In the genomic region with DNA sequence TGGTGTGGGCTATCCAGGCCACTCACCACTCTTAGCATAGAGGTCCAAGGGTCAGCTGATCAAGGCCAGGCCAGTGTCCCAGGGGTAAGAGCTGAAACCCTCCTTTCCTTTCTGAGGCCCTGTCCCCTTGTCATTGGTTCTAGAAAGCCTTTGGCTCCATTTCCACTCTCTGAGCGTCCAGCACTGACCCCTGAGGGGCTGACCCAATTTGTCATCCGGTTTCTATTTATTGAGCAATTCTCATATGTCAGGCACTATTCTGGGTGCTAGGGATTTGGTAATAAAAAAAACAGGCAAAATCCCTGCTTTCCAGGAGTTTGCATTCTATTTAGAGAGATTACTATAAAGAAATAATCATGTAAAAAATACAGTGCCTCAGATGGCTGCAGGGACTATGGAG, we compare ENCODE assay signal across 31 cellular contexts. TPM values are rescaled to one million over a fixed set of nuclear protein-coding genes. Genes with fewer than 3 reads are reported as not detected.
"Had no signal": no experiment of that assay in that cellular context is flagged by ENCODE, and none has a peak within 500 bp of the region (broad histone marks: within the 10 kb centered on the region; RNA-seq: fewer than 3 reads in every experiment).

No MANE protein-coding gene starts in this region.

- H3K27me3 Mint-ChIP-seq: stimulated activated naive CD8-positive, alpha-beta T cell treated with anti-CD3 and anti-CD28 coated beads, Interleukin-15, Interleukin-2, amounts not matched to agents 100 ng/mL and 50 ng/mL, for 24 hours had no signal

- H3K4me3 Mint-ChIP-seq: dendritic cell treated with granulocyte-macrophage colony-stimulating factor and Interleukin-4, amounts not matched to agents 40 ng/mL and 50 ng/mL, for 4 days; effector memory CD8-positive, alpha-beta T cell; immature natural killer cell; naive thymus-derived CD8-positive, alpha-beta T cell; stimulated activated memory B cell treated with anti-CD40 and anti-IgM and Interleukin-4, amounts not matched to agents 10 μg/mL and 1 μg/mL and 100 μg/mL, for 72 hours; stimulated activated naive CD8-positive, alpha-beta T cell treated with anti-CD3 and anti-CD28 coated beads, Interleukin-15, Interleukin-2, amounts not matched to agents 100 ng/mL and 50 ng/mL, for 24 hours had no signal

- H3K36me3 ChIP-seq: esophagus muscularis mucosa, gastrocnemius medialis, pancreas, prostate gland, spleen, thoracic aorta, transverse colon had no signal

- H3K4me1 Mint-ChIP-seq: stimulated activated memory B cell treated with anti-CD40 and anti-IgM and Interleukin-4, amounts not matched to agents 10 μg/mL and 1 μg/mL and 100 μg/mL, for 72 hours had no signal

- H3K27ac Mint-ChIP-seq: dendritic cell treated with granulocyte-macrophage colony-stimulating factor and Interleukin-4, amounts not matched to agents 40 ng/mL and 50 ng/mL, for 4 days; effector memory CD8-positive, alpha-beta T cell; stimulated activated memory B cell treated with anti-CD40 and anti-IgM and Interleukin-4, amounts not matched to agents 10 μg/mL and 1 μg/mL and 100 μg/mL, for 72 hours; stimulated activated naive CD8-positive, alpha-beta T cell treated with anti-CD3 and anti-CD28 coated beads, Interleukin-15, Interleukin-2, amounts not matched to agents 100 ng/mL and 50 ng/mL, for 24 hours had no signal

- ATAC-seq: effector memory CD8-positive, alpha-beta T cell; left colon; mucosa of descending colon; naive thymus-derived CD8-positive, alpha-beta T cell; sciatic nerve; stimulated activated memory B cell treated with anti-CD40 and anti-IgM and Interleukin-4, amounts not matched to agents 10 μg/mL and 1 μg/mL and 100 μg/mL, for 72 hours had no signal

- DNase-seq: cerebellar nuclear complex; effector memory CD8-positive, alpha-beta T cell; immature natural killer cell; left colon; mammary epithelial cell; mucosa of descending colon; naive thymus-derived CD8-positive, alpha-beta T cell; nucleus accumbens; pancreas; spleen; stimulated activated CD4-positive, alpha-beta T cell treated with anti-CD3 and anti-CD28 coated beads, Interleukin-15, amount 100 ng/mL, for 24 hours; stimulated activated CD4-positive, alpha-beta T cell treated with anti-CD3 and anti-CD28 coated beads, Interleukin-1b, Interleukin-23, amount 100 ng/mL, for 48 hours; stimulated activated CD4-positive, alpha-beta T cell treated with anti-CD3 and anti-CD28 coated beads, Interleukin-4, amount 100 ng/mL, for 24 hours; transverse colon had no signal

- H3K9me3 ChIP-seq: esophagus muscularis mucosa, gastrocnemius medialis, mucosa of descending colon, pancreas, prostate gland, spleen, thoracic aorta, transverse colon had no signal

- H3K9me3 Mint-ChIP-seq: dendritic cell treated with granulocyte-macrophage colony-stimulating factor and Interleukin-4, amounts not matched to agents 40 ng/mL and 50 ng/mL, for 4 days; effector memory CD8-positive, alpha-beta T cell; immature natural killer cell; naive thymus-derived CD8-positive, alpha-beta T cell; stimulated activated memory B cell treated with anti-CD40 and anti-IgM and Interleukin-4, amounts not matched to agents 10 μg/mL and 1 μg/mL and 100 μg/mL, for 72 hours; stimulated activated naive CD8-positive, alpha-beta T cell treated with anti-CD3 and anti-CD28 coated beads, Interleukin-15, Interleukin-2, amounts not matched to agents 100 ng/mL and 50 ng/mL, for 24 hours had no signal

- H3K27ac ChIP-seq: epithelial cell of prostate, esophagus muscularis mucosa, gastrocnemius medialis, prostate gland, spleen, thoracic aorta, transverse colon had no signal

- H3K27me3 ChIP-seq: pancreas had no signal

- H3K4me3 ChIP-seq: esophagus muscularis mucosa, gastrocnemius medialis, mucosa of descending colon, pancreas, prostate gland, spleen, thoracic aorta, transverse colon had no signal

- FAIRE-seq: colon, keratinocyte, pancreas had no signal

- H3K36me3 Mint-ChIP-seq: immature natural killer cell; naive thymus-derived CD8-positive, alpha-beta T cell; stimulated activated memory B cell treated with anti-CD40 and anti-IgM and Interleukin-4, amounts not matched to agents 10 μg/mL and 1 μg/mL and 100 μg/mL, for 72 hours had no signal

- H3K4me1 ChIP-seq: gastrocnemius medialis, pancreas, prostate gland, spleen, transverse colon had no signal

RNA-seq across cellular contexts. Expression of a gene that starts 3.4 kb away (rescaled TPM):
- total RNA-seq: esophagus muscularis mucosa; fibroblast of villous mesenchyme; gastrocnemius medialis; left colon; mucosa of descending colon; naive thymus-derived CD8-positive, alpha-beta T cell; pancreas; renal cortical epithelial cell; sciatic nerve; skeletal muscle tissue; spleen; transverse colon; ureter had no signal
- polyA plus RNA-seq: immature natural killer cell, mammary epithelial cell, neural cell had no signal

RNA-seq across cellular contexts. Expression of a gene that starts 19.8 kb away (rescaled TPM):
- total RNA-seq: esophagus muscularis mucosa; fibroblast of villous mesenchyme; gastrocnemius medialis; left colon; mammary epithelial cell; naive thymus-derived CD8-positive, alpha-beta T cell; renal cortical epithelial cell; transverse colon; ureter had no signal
- polyA plus RNA-seq: immature natural killer cell, mammary epithelial cell, neural cell, pancreas had no signal

RNA-seq across cellular contexts. Expression of a gene that starts 47.9 kb away (rescaled TPM):
- total RNA-seq: esophagus muscularis mucosa, fibroblast of villous mesenchyme, gastrocnemius medialis, left colon, mammary epithelial cell, pancreas, renal cortical epithelial cell, sciatic nerve, skeletal muscle tissue, subcutaneous adipose tissue, transverse colon, ureter had no signal
- polyA plus RNA-seq: mammary epithelial cell, neural cell had no signal
